Comparison of ENCODE assay signal across 1 cellular context in the genomic region with DNA sequence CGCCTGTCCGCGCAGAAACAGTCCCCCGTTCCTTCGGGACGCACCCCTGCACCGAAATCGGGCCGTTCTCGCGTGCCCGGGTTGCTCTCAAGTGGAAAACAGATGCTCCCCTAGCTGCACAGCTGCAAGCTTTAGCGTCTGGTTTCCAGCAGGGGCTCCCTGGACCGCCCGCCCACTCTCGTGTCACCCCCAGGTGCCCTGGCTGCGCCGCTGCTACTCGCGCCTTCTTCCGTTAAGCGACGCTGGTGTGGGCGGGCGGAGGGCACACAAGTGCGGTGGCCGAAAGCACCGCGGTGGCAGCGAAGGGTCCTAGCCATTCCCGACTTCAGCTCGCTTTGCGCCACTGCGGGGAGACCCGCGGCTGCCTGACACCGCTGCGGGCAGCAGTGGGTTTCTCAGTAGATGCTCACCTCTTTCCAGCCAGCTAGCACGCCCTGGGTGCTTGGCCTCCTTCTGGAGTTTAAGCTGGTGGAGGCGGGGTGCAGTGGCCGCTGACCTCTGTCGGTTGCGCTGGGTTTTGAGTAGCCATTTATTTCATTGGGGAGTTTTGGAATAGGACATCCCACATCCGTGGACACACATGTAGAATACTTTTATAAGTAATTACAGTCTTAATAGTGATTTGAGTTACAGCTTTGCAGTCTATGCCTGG.
A peak's percentile ranks its signal among the peaks of the same experiment; 100 is the strongest.
TF ChIP-seq lines count a peak whose summit lies in the region.

No MANE protein-coding gene starts in this region.

TF ChIP-seq in HepG2, 621 proteins besides CTCF, POLR2A, EP300 and RAD21 (continued from another document and continues in another):
- TF ChIP-seq, protein P1, sequence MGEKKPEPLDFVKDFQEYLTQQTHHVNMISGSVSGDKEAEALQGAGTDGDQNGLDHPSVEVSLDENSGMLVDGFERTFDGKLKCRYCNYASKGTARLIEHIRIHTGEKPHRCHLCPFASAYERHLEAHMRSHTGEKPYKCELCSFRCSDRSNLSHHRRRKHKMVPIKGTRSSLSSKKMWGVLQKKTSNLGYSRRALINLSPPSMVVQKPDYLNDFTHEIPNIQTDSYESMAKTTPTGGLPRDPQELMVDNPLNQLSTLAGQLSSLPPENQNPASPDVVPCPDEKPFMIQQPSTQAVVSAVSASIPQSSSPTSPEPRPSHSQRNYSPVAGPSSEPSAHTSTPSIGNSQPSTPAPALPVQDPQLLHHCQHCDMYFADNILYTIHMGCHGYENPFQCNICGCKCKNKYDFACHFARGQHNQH (CRISPR knock-in tag; IDR thresholded peaks at IDR 0.05): peak; percentile 62; the same call in 1 of the 2 replicates
- TF ChIP-seq MXD4 (CRISPR knock-in tag; IDR thresholded peaks at IDR 0.05) (0 out of 2 replicates have a peak, but pooled peaks have one; percentile 38), NFIB (CRISPR knock-in tag; IDR thresholded peaks at IDR 0.05; ENCODE audit: borderline replicate concordance) (no peak), NFYB (CRISPR knock-in tag; IDR thresholded peaks at IDR 0.05) (no peak), MED8 (CRISPR knock-in tag; IDR thresholded peaks at IDR 0.05; ENCODE audit: insufficient replicate concordance) (no peak), ZSCAN29 (CRISPR knock-in tag; conservative IDR thresholded peaks at IDR 0.05) (no peak), ZNF44 (CRISPR knock-in tag; IDR thresholded peaks at IDR 0.05) (peak; percentile 89; the same call in 1 of the 2 replicates), POGZ (CRISPR knock-in tag; IDR thresholded peaks at IDR 0.05) (no peak), HOXA7 (CRISPR knock-in tag; IDR thresholded peaks at IDR 0.05) (no peak), ZNF121 (CRISPR knock-in tag; IDR thresholded peaks at IDR 0.05) (no peak), ZNF674 (CRISPR knock-in tag; IDR thresholded peaks at IDR 0.05; ENCODE audit: low read depth) (no peak), HOXA9 (CRISPR knock-in tag; IDR thresholded peaks at IDR 0.05; ENCODE audit: borderline replicate concordance) (no peak), BRD4 (CRISPR knock-in tag; IDR thresholded peaks at IDR 0.05) (0 out of 2 replicates have a peak, but pooled peaks have one; percentile 47), MTA1 (CRISPR knock-in tag; IDR thresholded peaks at IDR 0.05; ENCODE audit: borderline replicate concordance) (peak; percentile 55; the same call in 1 of the 2 replicates), SP140L (CRISPR knock-in tag; IDR thresholded peaks at IDR 0.05; ENCODE audit: borderline replicate concordance) (no peak), RXRB (CRISPR knock-in tag; IDR thresholded peaks at IDR 0.05; ENCODE audit: borderline replicate concordance) (no peak; the same call in 1 of the 2 replicates), RFX3 (CRISPR knock-in tag; IDR thresholded peaks at IDR 0.05) (no peak), TOE1 (CRISPR knock-in tag; IDR thresholded peaks at IDR 0.05) (no peak), ZFP82 (CRISPR knock-in tag; IDR thresholded peaks at IDR 0.05; ENCODE audit: borderline replicate concordance) (no peak), ZNF782 (CRISPR knock-in tag; IDR thresholded peaks at IDR 0.05; ENCODE audit: borderline replicate concordance) (no peak)
- TF ChIP-seq, protein P2, sequence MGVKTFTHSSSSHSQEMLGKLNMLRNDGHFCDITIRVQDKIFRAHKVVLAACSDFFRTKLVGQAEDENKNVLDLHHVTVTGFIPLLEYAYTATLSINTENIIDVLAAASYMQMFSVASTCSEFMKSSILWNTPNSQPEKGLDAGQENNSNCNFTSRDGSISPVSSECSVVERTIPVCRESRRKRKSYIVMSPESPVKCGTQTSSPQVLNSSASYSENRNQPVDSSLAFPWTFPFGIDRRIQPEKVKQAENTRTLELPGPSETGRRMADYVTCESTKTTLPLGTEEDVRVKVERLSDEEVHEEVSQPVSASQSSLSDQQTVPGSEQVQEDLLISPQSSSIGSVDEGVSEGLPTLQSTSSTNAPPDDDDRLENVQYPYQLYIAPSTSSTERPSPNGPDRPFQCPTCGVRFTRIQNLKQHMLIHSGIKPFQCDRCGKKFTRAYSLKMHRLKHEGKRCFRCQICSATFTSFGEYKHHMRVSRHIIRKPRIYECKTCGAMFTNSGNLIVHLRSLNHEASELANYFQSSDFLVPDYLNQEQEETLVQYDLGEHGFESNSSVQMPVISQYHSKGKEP (CRISPR knock-in tag; IDR thresholded peaks at IDR 0.05): 0 out of 2 replicates have a peak, but pooled peaks have one; percentile 68
- TF ChIP-seq, protein P3, sequence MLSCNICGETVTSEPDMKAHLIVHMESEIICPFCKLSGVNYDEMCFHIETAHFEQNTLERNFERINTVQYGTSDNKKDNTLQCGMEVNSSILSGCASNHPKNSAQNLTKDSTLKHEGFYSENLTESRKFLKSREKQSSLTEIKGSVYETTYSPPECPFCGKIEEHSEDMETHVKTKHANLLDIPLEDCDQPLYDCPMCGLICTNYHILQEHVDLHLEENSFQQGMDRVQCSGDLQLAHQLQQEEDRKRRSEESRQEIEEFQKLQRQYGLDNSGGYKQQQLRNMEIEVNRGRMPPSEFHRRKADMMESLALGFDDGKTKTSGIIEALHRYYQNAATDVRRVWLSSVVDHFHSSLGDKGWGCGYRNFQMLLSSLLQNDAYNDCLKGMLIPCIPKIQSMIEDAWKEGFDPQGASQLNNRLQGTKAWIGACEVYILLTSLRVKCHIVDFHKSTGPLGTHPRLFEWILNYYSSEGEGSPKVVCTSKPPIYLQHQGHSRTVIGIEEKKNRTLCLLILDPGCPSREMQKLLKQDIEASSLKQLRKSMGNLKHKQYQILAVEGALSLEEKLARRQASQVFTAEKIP (CRISPR knock-in tag; IDR thresholded peaks at IDR 0.05; ENCODE audit: borderline replicate concordance): no peak
- TF ChIP-seq, protein P4, sequence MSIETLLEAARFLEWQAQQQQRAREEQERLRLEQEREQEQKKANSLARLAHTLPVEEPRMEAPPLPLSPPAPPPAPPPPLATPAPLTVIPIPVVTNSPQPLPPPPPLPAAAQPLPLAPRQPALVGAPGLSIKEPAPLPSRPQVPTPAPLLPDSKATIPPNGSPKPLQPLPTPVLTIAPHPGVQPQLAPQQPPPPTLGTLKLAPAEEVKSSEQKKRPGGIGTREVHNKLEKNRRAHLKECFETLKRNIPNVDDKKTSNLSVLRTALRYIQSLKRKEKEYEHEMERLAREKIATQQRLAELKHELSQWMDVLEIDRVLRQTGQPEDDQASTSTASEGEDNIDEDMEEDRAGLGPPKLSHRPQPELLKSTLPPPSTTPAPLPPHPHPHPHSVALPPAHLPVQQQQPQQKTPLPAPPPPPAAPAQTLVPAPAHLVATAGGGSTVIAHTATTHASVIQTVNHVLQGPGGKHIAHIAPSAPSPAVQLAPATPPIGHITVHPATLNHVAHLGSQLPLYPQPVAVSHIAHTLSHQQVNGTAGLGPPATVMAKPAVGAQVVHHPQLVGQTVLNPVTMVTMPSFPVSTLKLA (IDR thresholded peaks at IDR 0.05): no peak
- TF ChIP-seq, protein P5, sequence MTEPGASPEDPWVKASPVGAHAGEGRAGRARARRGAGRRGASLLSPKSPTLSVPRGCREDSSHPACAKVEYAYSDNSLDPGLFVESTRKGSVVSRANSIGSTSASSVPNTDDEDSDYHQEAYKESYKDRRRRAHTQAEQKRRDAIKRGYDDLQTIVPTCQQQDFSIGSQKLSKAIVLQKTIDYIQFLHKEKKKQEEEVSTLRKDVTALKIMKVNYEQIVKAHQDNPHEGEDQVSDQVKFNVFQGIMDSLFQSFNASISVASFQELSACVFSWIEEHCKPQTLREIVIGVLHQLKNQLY (CRISPR knock-in tag; IDR thresholded peaks at IDR 0.05): no peak
- TF ChIP-seq, protein P6, sequence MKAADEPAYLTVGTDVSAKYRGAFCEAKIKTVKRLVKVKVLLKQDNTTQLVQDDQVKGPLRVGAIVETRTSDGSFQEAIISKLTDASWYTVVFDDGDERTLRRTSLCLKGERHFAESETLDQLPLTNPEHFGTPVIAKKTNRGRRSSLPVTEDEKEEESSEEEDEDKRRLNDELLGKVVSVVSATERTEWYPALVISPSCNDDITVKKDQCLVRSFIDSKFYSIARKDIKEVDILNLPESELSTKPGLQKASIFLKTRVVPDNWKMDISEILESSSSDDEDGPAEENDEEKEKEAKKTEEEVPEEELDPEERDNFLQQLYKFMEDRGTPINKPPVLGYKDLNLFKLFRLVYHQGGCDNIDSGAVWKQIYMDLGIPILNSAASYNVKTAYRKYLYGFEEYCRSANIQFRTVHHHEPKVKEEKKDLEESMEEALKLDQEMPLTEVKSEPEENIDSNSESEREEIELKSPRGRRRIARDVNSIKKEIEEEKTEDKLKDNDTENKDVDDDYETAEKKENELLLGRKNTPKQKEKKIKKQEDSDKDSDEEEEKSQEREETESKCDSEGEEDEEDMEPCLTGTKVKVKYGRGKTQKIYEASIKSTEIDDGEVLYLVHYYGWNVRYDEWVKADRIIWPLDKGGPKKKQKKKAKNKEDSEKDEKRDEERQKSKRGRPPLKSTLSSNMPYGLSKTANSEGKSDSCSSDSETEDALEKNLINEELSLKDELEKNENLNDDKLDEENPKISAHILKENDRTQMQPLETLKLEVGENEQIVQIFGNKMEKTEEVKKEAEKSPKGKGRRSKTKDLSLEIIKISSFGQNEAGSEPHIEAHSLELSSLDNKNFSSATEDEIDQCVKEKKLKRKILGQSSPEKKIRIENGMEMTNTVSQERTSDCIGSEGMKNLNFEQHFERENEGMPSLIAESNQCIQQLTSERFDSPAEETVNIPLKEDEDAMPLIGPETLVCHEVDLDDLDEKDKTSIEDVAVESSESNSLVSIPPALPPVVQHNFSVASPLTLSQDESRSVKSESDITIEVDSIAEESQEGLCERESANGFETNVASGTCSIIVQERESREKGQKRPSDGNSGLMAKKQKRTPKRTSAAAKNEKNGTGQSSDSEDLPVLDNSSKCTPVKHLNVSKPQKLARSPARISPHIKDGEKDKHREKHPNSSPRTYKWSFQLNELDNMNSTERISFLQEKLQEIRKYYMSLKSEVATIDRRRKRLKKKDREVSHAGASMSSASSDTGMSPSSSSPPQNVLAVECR (CRISPR knock-in tag; IDR thresholded peaks at IDR 0.05; ENCODE audit: borderline replicate concordance): peak; percentile 79
- TF ChIP-seq, protein P7, sequence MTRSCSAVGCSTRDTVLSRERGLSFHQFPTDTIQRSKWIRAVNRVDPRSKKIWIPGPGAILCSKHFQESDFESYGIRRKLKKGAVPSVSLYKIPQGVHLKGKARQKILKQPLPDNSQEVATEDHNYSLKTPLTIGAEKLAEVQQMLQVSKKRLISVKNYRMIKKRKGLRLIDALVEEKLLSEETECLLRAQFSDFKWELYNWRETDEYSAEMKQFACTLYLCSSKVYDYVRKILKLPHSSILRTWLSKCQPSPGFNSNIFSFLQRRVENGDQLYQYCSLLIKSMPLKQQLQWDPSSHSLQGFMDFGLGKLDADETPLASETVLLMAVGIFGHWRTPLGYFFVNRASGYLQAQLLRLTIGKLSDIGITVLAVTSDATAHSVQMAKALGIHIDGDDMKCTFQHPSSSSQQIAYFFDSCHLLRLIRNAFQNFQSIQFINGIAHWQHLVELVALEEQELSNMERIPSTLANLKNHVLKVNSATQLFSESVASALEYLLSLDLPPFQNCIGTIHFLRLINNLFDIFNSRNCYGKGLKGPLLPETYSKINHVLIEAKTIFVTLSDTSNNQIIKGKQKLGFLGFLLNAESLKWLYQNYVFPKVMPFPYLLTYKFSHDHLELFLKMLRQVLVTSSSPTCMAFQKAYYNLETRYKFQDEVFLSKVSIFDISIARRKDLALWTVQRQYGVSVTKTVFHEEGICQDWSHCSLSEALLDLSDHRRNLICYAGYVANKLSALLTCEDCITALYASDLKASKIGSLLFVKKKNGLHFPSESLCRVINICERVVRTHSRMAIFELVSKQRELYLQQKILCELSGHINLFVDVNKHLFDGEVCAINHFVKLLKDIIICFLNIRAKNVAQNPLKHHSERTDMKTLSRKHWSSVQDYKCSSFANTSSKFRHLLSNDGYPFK (CRISPR knock-in tag; IDR thresholded peaks at IDR 0.05; ENCODE audit: borderline replicate concordance): 0 out of 2 replicates have a peak, but pooled peaks have one; percentile 42
- TF ChIP-seq, protein P8, sequence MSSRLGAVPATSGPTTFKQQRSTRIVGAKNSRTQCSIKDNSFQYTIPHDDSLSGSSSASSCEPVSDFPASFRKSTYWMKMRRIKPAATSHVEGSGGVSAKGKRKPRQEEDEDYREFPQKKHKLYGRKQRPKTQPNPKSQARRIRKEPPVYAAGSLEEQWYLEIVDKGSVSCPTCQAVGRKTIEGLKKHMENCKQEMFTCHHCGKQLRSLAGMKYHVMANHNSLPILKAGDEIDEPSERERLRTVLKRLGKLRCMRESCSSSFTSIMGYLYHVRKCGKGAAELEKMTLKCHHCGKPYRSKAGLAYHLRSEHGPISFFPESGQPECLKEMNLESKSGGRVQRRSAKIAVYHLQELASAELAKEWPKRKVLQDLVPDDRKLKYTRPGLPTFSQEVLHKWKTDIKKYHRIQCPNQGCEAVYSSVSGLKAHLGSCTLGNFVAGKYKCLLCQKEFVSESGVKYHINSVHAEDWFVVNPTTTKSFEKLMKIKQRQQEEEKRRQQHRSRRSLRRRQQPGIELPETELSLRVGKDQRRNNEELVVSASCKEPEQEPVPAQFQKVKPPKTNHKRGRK (CRISPR knock-in tag; IDR thresholded peaks at IDR 0.05): no peak
- TF ChIP-seq, protein P9, sequence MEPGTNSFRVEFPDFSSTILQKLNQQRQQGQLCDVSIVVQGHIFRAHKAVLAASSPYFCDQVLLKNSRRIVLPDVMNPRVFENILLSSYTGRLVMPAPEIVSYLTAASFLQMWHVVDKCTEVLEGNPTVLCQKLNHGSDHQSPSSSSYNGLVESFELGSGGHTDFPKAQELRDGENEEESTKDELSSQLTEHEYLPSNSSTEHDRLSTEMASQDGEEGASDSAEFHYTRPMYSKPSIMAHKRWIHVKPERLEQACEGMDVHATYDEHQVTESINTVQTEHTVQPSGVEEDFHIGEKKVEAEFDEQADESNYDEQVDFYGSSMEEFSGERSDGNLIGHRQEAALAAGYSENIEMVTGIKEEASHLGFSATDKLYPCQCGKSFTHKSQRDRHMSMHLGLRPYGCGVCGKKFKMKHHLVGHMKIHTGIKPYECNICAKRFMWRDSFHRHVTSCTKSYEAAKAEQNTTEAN (CRISPR knock-in tag; conservative IDR thresholded peaks at IDR 0.05): no peak
- TF ChIP-seq, protein P10, sequence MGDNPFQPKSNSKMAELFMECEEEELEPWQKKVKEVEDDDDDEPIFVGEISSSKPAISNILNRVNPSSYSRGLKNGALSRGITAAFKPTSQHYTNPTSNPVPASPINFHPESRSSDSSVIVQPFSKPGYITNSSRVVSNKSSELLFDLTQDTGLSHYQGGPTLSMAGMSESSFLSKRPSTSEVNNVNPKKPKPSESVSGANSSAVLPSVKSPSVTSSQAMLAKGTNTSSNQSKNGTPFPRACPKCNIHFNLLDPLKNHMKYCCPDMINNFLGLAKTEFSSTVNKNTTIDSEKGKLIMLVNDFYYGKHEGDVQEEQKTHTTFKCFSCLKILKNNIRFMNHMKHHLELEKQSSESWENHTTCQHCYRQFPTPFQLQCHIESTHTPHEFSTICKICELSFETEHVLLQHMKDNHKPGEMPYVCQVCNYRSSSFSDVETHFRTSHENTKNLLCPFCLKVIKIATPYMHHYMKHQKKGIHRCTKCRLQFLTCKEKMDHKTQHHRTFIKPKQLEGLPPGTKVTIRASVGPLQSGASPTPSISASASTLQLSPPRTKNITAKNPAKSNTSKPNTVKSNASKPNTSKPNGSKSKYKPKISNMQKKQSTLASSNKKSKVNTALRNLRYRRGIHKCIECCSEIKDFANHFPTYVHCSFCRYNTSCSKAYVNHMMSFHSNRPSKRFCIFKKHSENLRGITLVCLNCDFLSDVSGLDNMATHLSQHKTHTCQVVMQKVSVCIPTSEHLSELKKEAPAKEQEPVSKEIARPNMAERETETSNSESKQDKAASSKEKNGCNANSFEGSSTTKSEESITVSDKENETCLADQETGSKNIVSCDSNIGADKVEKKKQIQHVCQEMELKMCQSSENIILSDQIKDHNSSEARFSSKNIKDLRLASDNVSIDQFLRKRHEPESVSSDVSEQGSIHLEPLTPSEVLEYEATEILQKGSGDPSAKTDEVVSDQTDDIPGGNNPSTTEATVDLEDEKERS (CRISPR knock-in tag; IDR thresholded peaks at IDR 0.05): 0 out of 2 replicates have a peak, but pooled peaks have one; percentile 42
